8 cellular contexts compared by ENCODE assay signal in genomic region chr16:2883027-2883846, GRCh38. TPM values are rescaled to one million over a fixed set of nuclear protein-coding genes. Genes with fewer than 3 reads are reported as not detected.
A peak's percentile ranks its signal among the peaks of the same experiment; 100 is the strongest.
DNase-seq lines count a peak whose midpoint lies in the region; ATAC-seq and TF ChIP-seq lines count a peak whose summit lies in the region.

Gene FLYWCH2, plus strand, starts transcription at chr16:2883215. Its CDS starts 13,235 bp downstream, at chr16:2896450.

- DNase-seq in BE2C (peak; percentile 98), GM19240 (ENCODE audit: insufficient read length, low spot score) (peak; percentile 95), NCI-H526 (lab: John Stamatoyannopoulos, UW) (peak; percentile 74 to 95), colonic mucosa (peak; percentile 100)
- DNase-seq in activated CD4-positive, alpha-beta T cell treated with anti-CD3 and anti-CD28 coated beads for 48 hours = peak; percentile 100
- peak; percentile 99 to 100 for DNase-seq in stimulated activated CD4-positive, alpha-beta T cell treated with anti-CD3 and anti-CD28 coated beads, Interleukin-1b, Interleukin-23, amount 100 ng/mL, for 4 hours (ENCODE audit: low read depth in 2 of 2)

- H3K36me3 ChIP-seq in BE2C = no peaks in the 10 kb centered on the region
- H3K36me3 ChIP-seq in colonic mucosa = no peaks in the 10 kb centered on the region

- ATAC-seq in HG03460 (IDR thresholded peaks at IDR 0.05; ENCODE audit: unreplicated experiment) = peak; percentile 55

- no peak; the same call in 1 of the 2 replicates for TF ChIP-seq CTCF in BE2C (IDR thresholded peaks at IDR 0.05; ENCODE audit: low read depth, low read length)
- no peak for TF ChIP-seq CTCF in colonic mucosa (IDR thresholded peaks at IDR 0.05)

- H3K9ac ChIP-seq in colonic mucosa (ENCODE audit: low read depth in 2 of 2, low read length in 2 of 2) = peak within 1 kb of the TSS; percentile 93 to 97

- intact Hi-C loops in colonic mucosa (cut with DNase I) = no loop called here

- H3K9me3 ChIP-seq in BE2C (no peaks in the 10 kb centered on the region), colonic mucosa (no peaks in the 10 kb centered on the region)

- H3K27me3 ChIP-seq in BE2C (no peaks in the 10 kb centered on the region), colonic mucosa (no peaks in the 10 kb centered on the region), layer of hippocampus (ENCODE audit: control insufficient read depth, insufficient read depth, low read length) (no peaks in the 10 kb centered on the region)

- H3K27ac ChIP-seq in colonic mucosa (peak within 1 kb of the TSS; percentile 93), layer of hippocampus (ENCODE audit: low read depth, low read length) (peak within 1 kb of the TSS; percentile 92)

- H3K4me3 ChIP-seq in BE2C (ENCODE audit: low read depth, low read length) = peak within 1 kb of the TSS; percentile 87
- peak within 1 kb of the TSS; percentile 78 for H3K4me3 ChIP-seq in colonic mucosa

- no peaks in the 10 kb centered on the region for H3K4me1 ChIP-seq in BE2C
- peaks cover 5% of the 10 kb centered on the region for H3K4me1 ChIP-seq in colonic mucosa

RNA-seq across cellular contexts. Expression of gene FLYWCH2, which starts in this region (rescaled TPM):
- 79.1 TPM for polyA plus RNA-seq in BE2C (2012; ENCODE audit: insufficient read depth, insufficient read length, low read depth)
- total RNA-seq in colonic mucosa = 10 to 100 TPM; 16.2 to 24.8 TPM

Comparison
In these comparisons a context has a peak if more than half of its experiments do, and no peak if none do; other contexts are left out.
1. Peak in every context shown above with its lines: DNase-seq, ATAC-seq, H3K4me3 ChIP-seq and H3K27ac ChIP-seq.